In genomic region chr3:37571269-37571668, GRCh38 we compare ENCODE assay signal across 2 cellular contexts.
TF ChIP-seq lines count a peak whose summit lies in the region.

No MANE protein-coding gene starts in this region.

TF ChIP-seq in IMR-90, 13 proteins besides CTCF, POLR2A, EP300 and RAD21:
- TF ChIP-seq RCOR1 (IDR thresholded peaks at IDR 0.05; ENCODE audit: insufficient replicate concordance, low read length) = no peak
- no peak for TF ChIP-seq USF2 (IDR thresholded peaks at IDR 0.05; ENCODE audit: low read depth, low read length)
- no peak for TF ChIP-seq ELK1 (IDR thresholded peaks at IDR 0.05; ENCODE audit: borderline replicate concordance, low read depth, low read length)

TF ChIP-seq in K562, 482 proteins besides CTCF, POLR2A, EP300 and RAD21:
- TF ChIP-seq MCM5 (IDR thresholded peaks at IDR 0.05; ENCODE audit: low read depth) = no peak
